Comparison of ENCODE assay signal across 16 cellular contexts in the genomic region with DNA sequence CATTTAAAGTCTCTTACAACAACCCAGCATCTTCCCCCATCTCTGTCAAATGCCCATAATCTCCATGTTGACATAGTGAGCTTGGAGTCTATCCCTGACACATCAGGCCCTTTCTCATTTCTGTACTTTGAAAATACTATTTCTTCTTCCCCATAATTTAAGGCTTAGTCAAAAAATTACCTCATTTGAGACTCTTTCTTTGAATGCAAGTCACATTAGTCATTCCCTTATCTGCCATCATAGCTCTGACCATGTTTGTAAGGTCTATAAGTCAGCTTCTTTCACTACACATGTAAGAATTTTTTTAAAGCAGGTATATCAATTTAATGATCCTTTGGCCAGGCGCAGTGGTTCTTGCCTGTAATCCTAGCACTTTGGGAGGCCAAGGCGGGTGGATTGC.
DNase-seq lines count a peak whose midpoint lies in the region; ATAC-seq, FAIRE-seq and TF ChIP-seq lines count a peak whose summit lies in the region.
"Had no signal": no experiment of that assay in that cellular context is flagged by ENCODE, and none has a peak within 500 bp of the region (broad histone marks: within the 10 kb centered on the region; RNA-seq: fewer than 3 reads in every experiment).

No MANE protein-coding gene starts in this region.

- H3K4me1 ChIP-seq in keratinocyte (ENCODE audit: control insufficient read depth, extremely low read depth, insufficient read depth, low read length) = peaks cover 15% of the 10 kb centered on the region

- TF ChIP-seq CTCF in brain microvascular endothelial cell (IDR thresholded peaks at IDR 0.05; ENCODE audit: low read depth, low read length, missing control alignments) = no peak
- TF ChIP-seq CTCF in keratinocyte (optimal IDR thresholded peaks at IDR 0.05 in 1 of 3, IDR thresholded peaks at IDR 0.05 in 1 of 3, conservative IDR thresholded peaks at IDR 0.05 in 1 of 3; ENCODE audit: extremely low read depth in 1 of 3, insufficient read depth in 2 of 3, low read length in 3 of 3) = no peak

- H3K4me2 ChIP-seq in keratinocyte (ENCODE audit: control insufficient read depth, extremely low read depth, insufficient read depth, low read depth, low read length) = no peak overlapping the region

- no peak for TF ChIP-seq POLR2A in GM12891 (IDR thresholded peaks at IDR 0.05; ENCODE audit: low read depth, low read length)

- H3K79me2 ChIP-seq in keratinocyte (ENCODE audit: control insufficient read depth, insufficient read depth, low read length) = no peaks in the 10 kb centered on the region

- no peak overlapping the region for H3K9ac ChIP-seq in keratinocyte (ENCODE audit: control insufficient read depth, extremely low read depth, insufficient read depth, low read length)

- H3K4me3 ChIP-seq in brain microvascular endothelial cell (ENCODE audit: low read depth, low read length) = no peak overlapping the region
- no peak overlapping the region for H3K4me3 ChIP-seq in keratinocyte (ENCODE audit: control insufficient read depth in 2 of 3, extremely low read depth in 1 of 3, insufficient read depth in 2 of 3, low read depth in 1 of 3, low read length in 3 of 3)

- ATAC-seq in HG02870 (IDR thresholded peaks at IDR 0.05; ENCODE audit: unreplicated experiment) = no peak
- no peak for ATAC-seq in left lobe of liver

- H3K27me3 ChIP-seq in brain microvascular endothelial cell (replicated peaks) (no peaks in the 10 kb centered on the region), keratinocyte (ENCODE audit: control insufficient read depth, extremely low read depth, insufficient read depth, low read length) (no peaks in the 10 kb centered on the region)

- dilution Hi-C loops in keratinocyte (cut with MboI; ENCODE audit: extremely low pct_ligation_motif_present, low sequenced_read_pairs) = no loop called here

- H3K9me1 ChIP-seq in keratinocyte (ENCODE audit: control insufficient read depth, extremely low read depth, insufficient read depth, low read length) = no peaks in the 10 kb centered on the region

- H3K36me3 ChIP-seq in brain microvascular endothelial cell (replicated peaks) (no peaks in the 10 kb centered on the region), keratinocyte (ENCODE audit: control insufficient read depth in 2 of 2, extremely low read depth in 1 of 2, insufficient read depth in 2 of 2, low read length in 2 of 2) (no peaks in the 10 kb centered on the region)

- no peaks in the 10 kb centered on the region for H3K9me3 ChIP-seq in keratinocyte (ENCODE audit: control insufficient read depth, low read depth, low read length)

- H2AFZ ChIP-seq in keratinocyte (ENCODE audit: control insufficient read depth, low read length) = no peak overlapping the region

- DNase-seq in AG08396 (ENCODE audit: low spot score) = peak; percentile 23
- peak; percentile 51 for DNase-seq in HS-27A (ENCODE audit: low read depth)
- DNase-seq in brain microvascular endothelial cell = peak; percentile 68
- no peak for DNase-seq in keratinocyte (ENCODE audit: low read depth, low spot score)
- no peak for DNase-seq in GM12891 (ENCODE audit: insufficient read length, low spot score)
- no peak for DNase-seq in MV-4-11 (lab: John Stamatoyannopoulos, UW)
- DNase-seq in left lobe of liver (ENCODE audit: low spot score) = no peak
- DNase-seq: activated CD8-positive, alpha-beta memory T cell treated with anti-CD3 and anti-CD28 coated beads, Interleukin-2, amount 50 U/mL, for 4 hours; activated naive CD8-positive, alpha-beta T cell treated with anti-CD3 and anti-CD28 coated beads for 36 hours; H7; islet precursor cell; retina; stimulated activated CD4-positive, alpha-beta T cell treated with anti-CD3 and anti-CD28 coated beads, Interleukin-4, amount 100 ng/mL, for 4 hours; stimulated activated naive CD4-positive, alpha-beta T cell had no signal

- H4K20me1 ChIP-seq in keratinocyte (ENCODE audit: control insufficient read depth, extremely low read depth, insufficient read depth, low read length) = no peaks in the 10 kb centered on the region

- in situ Hi-C loops in brain microvascular endothelial cell (cut with HindIII; ENCODE audit: low pct_ligation_motif_present, low sequenced_read_pairs) = no loop called here

- peak overlapping the region; percentile 14 for H3K27ac ChIP-seq in brain microvascular endothelial cell
- no peak overlapping the region for H3K27ac ChIP-seq in keratinocyte (ENCODE audit: control insufficient read depth, insufficient read depth, low read length)

- FAIRE-seq in keratinocyte (lab: Jason Lieb, UNC) (peak; percentile 13), GM12891 (lab: Jason Lieb, UNC) (no peak)
- FAIRE-seq: GM18507 had no signal

TF ChIP-seq in GM12891, 5 proteins besides CTCF, POLR2A, EP300 and RAD21:
- TF ChIP-seq PAX5 (IDR thresholded peaks at IDR 0.05; ENCODE audit: insufficient read depth, low read length, severe bottlenecking) (no peak), POU2F2 (IDR thresholded peaks at IDR 0.05; ENCODE audit: low read depth, low read length) (no peak), TAF1 (IDR thresholded peaks at IDR 0.05; ENCODE audit: low read depth, low read length) (no peak), POLR2AphosphoS5 (IDR thresholded peaks at IDR 0.05; ENCODE audit: low read depth, low read length) (no peak), SPI1 (IDR thresholded peaks at IDR 0.05; ENCODE audit: low read depth, low read length) (no peak)

Comparison
In these comparisons a context has a peak if more than half of its experiments do, and no peak if none do; other contexts are left out.
1. DNase-seq: peak in AG08396 (single experiment), HS-27A (single experiment) and brain microvascular endothelial cell (single experiment); none in keratinocyte (single experiment), GM12891 (single experiment), MV-4-11 (single experiment) and left lobe of liver (single experiment).